In the genomic region with DNA sequence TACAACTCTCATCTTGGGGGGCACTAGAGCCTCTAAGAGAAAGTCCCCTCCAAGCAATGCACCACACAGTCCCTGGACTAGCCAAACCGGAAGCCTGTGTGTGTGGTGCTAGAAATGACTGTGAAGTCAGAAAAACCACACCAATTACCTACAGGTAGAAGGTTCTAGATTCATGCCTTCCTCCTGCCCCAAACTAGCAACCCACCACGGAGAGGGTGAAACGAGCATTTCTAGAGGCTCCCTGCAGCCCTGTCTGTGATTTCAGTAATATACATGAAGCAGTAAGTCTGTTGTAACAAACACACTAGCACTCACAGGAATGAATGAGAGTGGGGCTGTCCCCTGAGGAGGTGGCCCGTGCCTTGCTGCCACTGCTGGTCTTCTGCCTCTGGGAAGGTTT, we compare ENCODE assay signal across 9 cellular contexts. TPM values are rescaled to one million over a fixed set of nuclear protein-coding genes. Genes with fewer than 3 reads are reported as not detected.
A peak's percentile ranks its signal among the peaks of the same experiment; 100 is the strongest.
DNase-seq lines count a peak whose midpoint lies in the region; ATAC-seq and TF ChIP-seq lines count a peak whose summit lies in the region.
"Had no signal": no experiment of that assay in that cellular context is flagged by ENCODE, and none has a peak within 500 bp of the region (broad histone marks: within the 10 kb centered on the region; RNA-seq: fewer than 3 reads in every experiment).

No MANE protein-coding gene starts in this region.

- no peak overlapping the region for H3K27ac ChIP-seq in CD4-positive, alpha-beta memory T cell (ENCODE audit: low read depth, low read length)
- no peak overlapping the region for H3K27ac ChIP-seq in lower lobe of right lung
- H3K27ac ChIP-seq: adrenal gland had no signal

- H3K36me3 ChIP-seq in CD4-positive, alpha-beta memory T cell (ENCODE audit: insufficient read depth, low read length), result no peaks in the 10 kb centered on the region
- no peaks in the 10 kb centered on the region for H3K36me3 ChIP-seq in lower lobe of right lung
- H3K36me3 ChIP-seq: adrenal gland had no signal

- ATAC-seq in GM18517 (IDR thresholded peaks at IDR 0.05; ENCODE audit: unreplicated experiment) (peak; percentile 38), GM21619 (IDR thresholded peaks at IDR 0.05; ENCODE audit: unreplicated experiment) (peak; percentile 43), HG03520 (IDR thresholded peaks at IDR 0.05; ENCODE audit: unreplicated experiment) (peak; percentile 42), lower lobe of right lung (no peak)

- no peaks in the 10 kb centered on the region for H3K4me1 ChIP-seq in CD4-positive, alpha-beta memory T cell (ENCODE audit: insufficient read depth, low read length)
- H3K4me1 ChIP-seq in lower lobe of right lung, result peaks cover 53% of the 10 kb centered on the region

- intact Hi-C loops in CD4-positive, alpha-beta memory T cell (cut with micrococcal nuclease), result no loop called here
- intact Hi-C loops in lower lobe of right lung (cut with DNase I), result no loop called here

- CTCF ChIA-PET in CD4-positive, alpha-beta memory T cell (lab: Charles Lee; ENCODE audit: partially characterized antibody), result interaction anchor here (0.7 kb wide), 1 partner anchor 103 kb away, joined by 3 read pairs; no protein-coding TSS in a partner anchor

- TF ChIP-seq CTCF in osteocyte (IDR thresholded peaks at IDR 0.05) (no peak), lower lobe of right lung (IDR thresholded peaks at IDR 0.05) (no peak)

- DNase-seq in osteocyte (ENCODE audit: extremely low spot score, unreplicated experiment) (no peak), DMS 273 (lab: John Stamatoyannopoulos, UW; ENCODE audit: unreplicated experiment) (no peak), lower lobe of right lung (no peak)
- no peak for DNase-seq in activated CD4-positive, alpha-beta T cell treated with anti-CD3 and anti-CD28 coated beads, Interleukin-2, amount 50 U/mL, for 4 hours
- no peak for DNase-seq in CD4-positive, alpha-beta memory T cell
- DNase-seq: adrenal gland had no signal

- no peak overlapping the region for H3K4me3 Mint-ChIP-seq in osteocyte (ENCODE audit: unreplicated experiment)
- H3K4me3 Mint-ChIP-seq in CD4-positive, alpha-beta memory T cell, result no peak overlapping the region

- peaks cover 7% of the 10 kb centered on the region for H3K36me3 Mint-ChIP-seq in osteocyte (ENCODE audit: unreplicated experiment)
- H3K36me3 Mint-ChIP-seq in CD4-positive, alpha-beta memory T cell, result no peaks in the 10 kb centered on the region

- H3K4me3 ChIP-seq in CD4-positive, alpha-beta memory T cell (ENCODE audit: low read length in 2 of 2), result no peak overlapping the region
- no peak overlapping the region for H3K4me3 ChIP-seq in lower lobe of right lung
- H3K4me3 ChIP-seq: adrenal gland had no signal

- H3K27me3 Mint-ChIP-seq in osteocyte (ENCODE audit: unreplicated experiment), result no peaks in the 10 kb centered on the region
- H3K27me3 Mint-ChIP-seq in CD4-positive, alpha-beta memory T cell, result peaks cover 13 to 20% of the 10 kb centered on the region in 2 donors

- H3K27me3 ChIP-seq in CD4-positive, alpha-beta memory T cell (ENCODE audit: insufficient read depth, low read length), result peaks cover 3% of the 10 kb centered on the region
- H3K27me3 ChIP-seq in lower lobe of right lung (ENCODE audit: low read depth), result no peaks in the 10 kb centered on the region
- H3K27me3 ChIP-seq: adrenal gland had no signal

- H3K27ac Mint-ChIP-seq in osteocyte (ENCODE audit: unreplicated experiment), result peak overlapping the region; percentile 92
- H3K27ac Mint-ChIP-seq in CD4-positive, alpha-beta memory T cell, result peak overlapping the region in 1 of 7 donors; percentile 29

- H3K9me3 Mint-ChIP-seq in osteocyte (ENCODE audit: unreplicated experiment), result no peaks in the 10 kb centered on the region
- H3K9me3 Mint-ChIP-seq in CD4-positive, alpha-beta memory T cell, result peaks cover 0 to 8% (median 0%) of the 10 kb centered on the region in 8 donors

- no peaks in the 10 kb centered on the region for H3K9me3 ChIP-seq in CD4-positive, alpha-beta memory T cell (ENCODE audit: control insufficient read depth in 1 of 2, low read length in 2 of 2)
- H3K9me3 ChIP-seq in lower lobe of right lung, result no peaks in the 10 kb centered on the region
- H3K9me3 ChIP-seq: adrenal gland had no signal

- H3K4me1 Mint-ChIP-seq in osteocyte (ENCODE audit: unreplicated experiment), result peaks cover 91% of the 10 kb centered on the region
- H3K4me1 Mint-ChIP-seq in CD4-positive, alpha-beta memory T cell, result peaks cover 0 to 5% (median 2%) of the 10 kb centered on the region in 4 donors

- POLR2A ChIA-PET in CD4-positive, alpha-beta memory T cell (lab: Charles Lee; ENCODE audit: partially characterized antibody), result no interaction called here

RNA-seq across cellular contexts. Expression of gene ZFHX3, which starts 13.6 kb away (rescaled TPM):
- total RNA-seq in osteocyte (89.1 and 97.0 TPM in 2 replicates), lower lobe of right lung (29.3 TPM)
- total RNA-seq in CD4-positive, alpha-beta memory T cell, result under 1 TPM; 0.69 to 0.99 TPM
- polyA plus RNA-seq in CD4-positive, alpha-beta memory T cell, result under 1 TPM; 0.01 to 0.03 TPM

Comparison
In these comparisons a context has a peak if more than half of its experiments do, and no peak if none do; other contexts are left out.
1. ATAC-seq: peak in GM18517 (single experiment), GM21619 (single experiment) and HG03520 (single experiment); none in lower lobe of right lung (0 of 2).
2. RNA of gene ZFHX3, which starts 13.6 kb away (total RNA-seq): 89.1 to 97.0 TPM in osteocyte and 29.3 TPM in lower lobe of right lung (single experiment); 0.69 to 0.99 TPM in CD4-positive, alpha-beta memory T cell; every median in the first group is over 10 times any median in the second.